In the genomic region with DNA sequence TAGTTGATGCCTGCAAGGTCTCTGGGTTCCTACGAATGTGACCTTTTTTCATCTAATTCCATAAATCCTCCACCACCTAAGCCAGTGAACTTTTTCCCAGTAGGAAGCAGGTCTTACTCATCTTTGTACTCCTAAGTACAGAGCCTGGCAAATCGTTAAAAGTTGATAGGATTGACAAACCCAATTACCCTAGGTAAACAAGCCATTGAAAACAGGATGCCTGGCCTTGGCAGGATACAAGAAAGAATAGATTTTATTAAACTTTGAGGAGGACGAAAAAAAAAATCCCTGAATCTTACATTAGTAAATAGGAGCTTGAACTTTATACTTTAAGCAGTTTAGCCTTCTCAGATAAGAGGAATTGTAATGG, we compare ENCODE assay signal across 21 cellular contexts. TPM values are rescaled to one million over a fixed set of nuclear protein-coding genes. Genes with fewer than 3 reads are reported as not detected.
"Had no signal": no experiment of that assay in that cellular context is flagged by ENCODE, and none has a peak within 500 bp of the region (broad histone marks: within the 10 kb centered on the region; RNA-seq: fewer than 3 reads in every experiment).

No MANE protein-coding gene starts in this region.

- H3K27me3 ChIP-seq: body of pancreas, colonic mucosa, neural progenitor cell, right lobe of liver had no signal

- H3K4me1 Mint-ChIP-seq: mesothelial cell of epicardium had no signal

- H3K9me3 Mint-ChIP-seq: activated B cell treated with CpG ODN at 0.5 μM for 24 hours; activated CD4-positive, alpha-beta T cell treated with anti-CD3 and anti-CD28 coated beads, Interleukin-2, amount 10 ng/mL, durations not matched to agents 24 days and 14 days; activated T-cell treated with anti-CD3 and anti-CD28 coated beads, Interleukin-2, amount 50 U/mL, for 72 hours; mesothelial cell of epicardium; neural progenitor cell had no signal

- DNase-seq: activated B cell treated with CpG ODN at 0.5 μM for 24 hours; activated CD8-positive, alpha-beta memory T cell treated with anti-CD3 and anti-CD28 coated beads, Interleukin-2, amount 50 U/mL, for 48 hours; activated naive CD4-positive, alpha-beta T cell; activated T-cell treated with anti-CD3 and anti-CD28 coated beads, Interleukin-2, amount 50 U/mL, for 72 hours; amniotic stem cell; body of pancreas; caudate nucleus; colonic mucosa; psoas muscle; right lobe of liver; upper lobe of right lung had no signal

- H3K4me3 ChIP-seq: body of pancreas, colonic mucosa, esophagus muscularis mucosa, lung, neural progenitor cell, psoas muscle, right lobe of liver, thoracic aorta, upper lobe of right lung had no signal

- ATAC-seq: body of pancreas, psoas muscle, upper lobe of right lung had no signal

- H3K4me1 ChIP-seq: body of pancreas, colonic mucosa, esophagus muscularis mucosa, neural progenitor cell, psoas muscle, right lobe of liver, upper lobe of right lung had no signal

- H3K36me3 Mint-ChIP-seq: mesothelial cell of epicardium, neural progenitor cell had no signal

- H3K36me3 ChIP-seq: colonic mucosa, esophagus muscularis mucosa, neural progenitor cell, right lobe of liver, thoracic aorta, upper lobe of right lung had no signal

- H3K9me3 ChIP-seq: body of pancreas, colonic mucosa, esophagus muscularis mucosa, psoas muscle, right lobe of liver, thoracic aorta, upper lobe of right lung had no signal

- H3K4me3 Mint-ChIP-seq: activated B cell treated with CpG ODN at 0.5 μM for 24 hours, mesothelial cell of epicardium, neural progenitor cell had no signal

- H3K27ac Mint-ChIP-seq: activated B cell treated with CpG ODN at 0.5 μM for 24 hours; activated T-cell treated with anti-CD3 and anti-CD28 coated beads, Interleukin-2, amount 50 U/mL, for 72 hours; mesothelial cell of epicardium; neural progenitor cell had no signal

- H3K27ac ChIP-seq: body of pancreas, colonic mucosa, esophagus muscularis mucosa, neural progenitor cell, psoas muscle, right lobe of liver, thoracic aorta, upper lobe of right lung had no signal

RNA-seq across cellular contexts. Expression of a gene that starts 5.6 kb away (rescaled TPM):
- total RNA-seq: activated B cell treated with CpG ODN at 0.5 μM for 24 hours; activated CD4-positive, alpha-beta T cell treated with anti-CD3 and anti-CD28 coated beads, Interleukin-2, amount 10 ng/mL, durations not matched to agents 24 days and 14 days; activated T-cell treated with anti-CD3 and anti-CD28 coated beads, Interleukin-2, amount 50 U/mL, for 72 hours; body of pancreas; esophagus muscularis mucosa; fibroblast of villous mesenchyme; lung; mesothelial cell of epicardium; myocyte; osteocyte; psoas muscle; right lobe of liver; T-helper 2 cell treated with Interferon-gamma antibody and Interleukin-4, amounts not matched to agents 100 ng/mL and 5 ng/mL, for 36 hours; thoracic aorta; upper lobe of right lung had no signal
